Comparison of ENCODE assay signal across 10 cellular contexts in the genomic region with DNA sequence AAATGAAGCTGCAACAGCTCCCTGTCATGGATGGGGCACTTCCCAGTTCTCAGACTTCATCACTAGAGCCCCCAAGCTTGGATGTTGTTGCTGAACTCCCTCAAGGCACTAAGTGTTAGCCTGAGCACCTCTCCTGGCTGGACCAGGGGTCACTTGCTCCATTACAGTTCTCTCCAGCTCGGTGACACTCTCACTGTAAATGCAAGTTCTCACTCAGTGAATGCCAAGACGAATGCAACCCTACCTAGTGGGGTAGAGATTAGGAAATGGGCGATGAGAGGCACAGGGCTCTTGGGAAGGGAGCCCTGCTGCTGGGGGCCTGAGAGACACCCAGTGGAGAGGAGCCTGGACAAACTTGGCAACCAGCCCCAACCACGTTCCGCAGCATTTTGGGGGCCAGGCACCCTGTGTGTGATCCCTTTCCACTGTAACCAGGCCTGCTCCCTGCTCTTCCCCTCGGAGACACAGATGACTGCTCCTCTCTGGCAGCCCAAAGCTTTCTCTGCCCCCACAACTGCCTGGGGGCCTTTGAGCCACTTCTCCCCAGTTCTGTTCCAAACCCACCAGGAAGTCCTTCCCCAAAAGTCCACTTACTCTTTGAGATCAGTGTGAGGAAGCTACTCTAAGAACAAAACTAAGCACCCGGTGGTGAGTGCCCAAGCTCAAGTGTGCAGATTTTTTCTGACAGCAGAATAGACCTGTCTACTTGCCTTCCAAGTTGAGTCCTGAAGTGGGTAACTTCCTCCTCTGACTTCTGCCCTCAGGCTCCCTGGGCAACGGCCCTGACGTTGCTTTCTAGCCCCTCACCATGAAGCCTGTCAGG. TPM values are rescaled to one million over a fixed set of nuclear protein-coding genes. Genes with fewer than 3 reads are reported as not detected.
DNase-seq lines count a peak whose midpoint lies in the region; ATAC-seq and TF ChIP-seq lines count a peak whose summit lies in the region.
"Had no signal": no experiment of that assay in that cellular context is flagged by ENCODE, and none has a peak within 500 bp of the region (broad histone marks: within the 10 kb centered on the region; RNA-seq: fewer than 3 reads in every experiment).

No MANE protein-coding gene starts in this region.

- H3K4me1 ChIP-seq in GM23248 (ENCODE audit: insufficient read depth) (peaks cover 57% of the 10 kb centered on the region), OCI-LY7 (ENCODE audit: insufficient read depth, low read length, poor library complexity, severe bottlenecking) (peaks cover 99% of the 10 kb centered on the region)

- H3K9me2 ChIP-seq in GM23248 (ENCODE audit: insufficient read depth) = no peaks in the 10 kb centered on the region
- H3K9me2 ChIP-seq in OCI-LY7 (ENCODE audit: insufficient read depth, low read length) = no peaks in the 10 kb centered on the region

- peak overlapping the region; percentile 70 for H3K27ac Mint-ChIP-seq in stimulated activated naive B cell treated with anti-CD40 and anti-IgM and Interleukin-4, amounts not matched to agents 10 μg/mL and 1 μg/mL and 100 μg/mL, for 72 hours

- DNase-seq in GM23248 (no peak), OCI-LY7 (ENCODE audit: low spot score) (peak; percentile 78), left ventricle myocardium superior (no peak), DMS114 treated with DMSO at 0.1 percent for 48 hours (lab: John Stamatoyannopoulos, UW; ENCODE audit: unreplicated experiment) (no peak)
- no peak for DNase-seq in stimulated activated naive B cell treated with anti-CD40 and anti-IgM and Interleukin-4, amounts not matched to agents 10 μg/mL and 1 μg/mL and 100 μg/mL, for 72 hours
- DNase-seq: stimulated activated CD4-positive, alpha-beta T cell treated with anti-CD3 and anti-CD28 coated beads, Interleukin-1b, Interleukin-23, amount 100 ng/mL, for 48 hours had no signal

- H4K20me1 ChIP-seq in GM23248 (ENCODE audit: insufficient read depth) (no peaks in the 10 kb centered on the region), OCI-LY7 (ENCODE audit: insufficient read depth, low read length) (no peaks in the 10 kb centered on the region)

- peaks cover 67 to 86% of the 10 kb centered on the region in 2 donors for H3K4me1 Mint-ChIP-seq in stimulated activated naive B cell treated with anti-CD40 and anti-IgM and Interleukin-4, amounts not matched to agents 10 μg/mL and 1 μg/mL and 100 μg/mL, for 72 hours

- no peaks in the 10 kb centered on the region for H3K27me3 Mint-ChIP-seq in stimulated activated naive B cell treated with anti-CD40 and anti-IgM and Interleukin-4, amounts not matched to agents 10 μg/mL and 1 μg/mL and 100 μg/mL, for 72 hours

- H3K4me3 ChIP-seq in GM23248 (no peak overlapping the region), OCI-LY7 (ENCODE audit: low read depth, low read length, poor library complexity, severe bottlenecking) (peak overlapping the region; percentile 41)

- in situ Hi-C loops in GM23248 (cut with MboI) = no loop called here

- H2AFZ ChIP-seq in GM23248 (no peak overlapping the region), OCI-LY7 (ENCODE audit: low read length) (no peak overlapping the region)

- no peaks in the 10 kb centered on the region for H3K9me3 ChIP-seq in GM23248 (ENCODE audit: low read depth)
- 0 out of 2 replicates have a peak, but pooled peaks cover 4% of the 10 kb centered on the region for H3K9me3 ChIP-seq in OCI-LY7 (ENCODE audit: low read length)

- CTCF ChIA-PET in OCI-LY7 (lab: Charles Lee; ENCODE audit: unreplicated experiment) = interaction anchor here (0.9 to 1.9 kb wide), 2 partner anchors 25 to 69 kb away, joined by 3 to 5 read pairs; no protein-coding TSS in a partner anchor

- H3K4me2 ChIP-seq in GM23248 (ENCODE audit: unreplicated experiment) (no peak overlapping the region), OCI-LY7 (ENCODE audit: low read length) (peak overlapping the region; percentile 72)

- peaks cover 83% of the 10 kb centered on the region for H3F3A ChIP-seq in GM23248 (ENCODE audit: insufficient read depth)

- TF ChIP-seq CTCF in OCI-LY7 (conservative IDR thresholded peaks at IDR 0.05; ENCODE audit: low read length) = no peak

- H3K9me3 Mint-ChIP-seq in stimulated activated naive B cell treated with anti-CD40 and anti-IgM and Interleukin-4, amounts not matched to agents 10 μg/mL and 1 μg/mL and 100 μg/mL, for 72 hours = peaks cover 0 to 2% of the 10 kb centered on the region in 2 donors

- intact Hi-C loops in OCI-LY7 (cut with micrococcal nuclease; ENCODE audit: unreplicated experiment) (loop anchor here (1.0 kb wide), 2 partner anchors 8 to 23 kb away; a partner anchor contains a TSS), left ventricle myocardium superior (cut with micrococcal nuclease) (no loop called here)

- H3K79me2 ChIP-seq in GM23248 (ENCODE audit: insufficient read depth) (peaks cover 37% of the 10 kb centered on the region), OCI-LY7 (ENCODE audit: insufficient read depth, low read depth, low read length) (peaks cover 43% of the 10 kb centered on the region; the same call in 1 of the 2 replicates)

- ATAC-seq in left ventricle myocardium superior (peak; percentile 13), GM18868 (IDR thresholded peaks at IDR 0.05; ENCODE audit: unreplicated experiment) (no peak), GM21723 (IDR thresholded peaks at IDR 0.05; ENCODE audit: unreplicated experiment) (no peak), HG02970 (IDR thresholded peaks at IDR 0.05; ENCODE audit: low FRiP score, unreplicated experiment) (no peak)
- ATAC-seq in stimulated activated naive B cell treated with anti-CD40 and anti-IgM and Interleukin-4, amounts not matched to agents 10 μg/mL and 1 μg/mL and 100 μg/mL, for 72 hours (replicated peaks) = peak; percentile 49 to 58
- ATAC-seq: esophagus mucosa had no signal

- no TSS peak for BruUV-seq in OCI-LY7 (replicated peaks; lab: Mats Ljungman, UMichigan)

- H3K27ac ChIP-seq in GM23248 = peak overlapping the region; percentile 21
- H3K27ac ChIP-seq in OCI-LY7 (ENCODE audit: low read depth, low read length, poor library complexity, severe bottlenecking) = peak overlapping the region; percentile 99

- H3K4me3 Mint-ChIP-seq in stimulated activated naive B cell treated with anti-CD40 and anti-IgM and Interleukin-4, amounts not matched to agents 10 μg/mL and 1 μg/mL and 100 μg/mL, for 72 hours = peak overlapping the region; percentile 1 to 63

- H3K36me3 Mint-ChIP-seq in stimulated activated naive B cell treated with anti-CD40 and anti-IgM and Interleukin-4, amounts not matched to agents 10 μg/mL and 1 μg/mL and 100 μg/mL, for 72 hours = peaks cover 8 to 40% of the 10 kb centered on the region in 2 donors

- POLR2A ChIA-PET in OCI-LY7 (lab: Charles Lee) = interaction anchor here (0.6 to 17.7 kb wide), 9 partner anchors 9 to 76 kb away, joined by 3 to 330 read pairs (median 27); a partner anchor contains a TSS

- H3K9ac ChIP-seq in GM23248 = no peak overlapping the region

- H3K36me3 ChIP-seq in GM23248 (ENCODE audit: low read depth) (peaks cover 38% of the 10 kb centered on the region), OCI-LY7 (ENCODE audit: insufficient read depth, low read length) (peaks cover 53% of the 10 kb centered on the region)

- 62 to 69% methylated on average over 9 of the region's 9 CpGs for WGBS in GM23248 (ENCODE audit: low coverage in 1 of 2, low lambda C conversion rate in 2 of 2, missing lambda C conversion rate in 2 of 2), 2 experiments

- no peaks in the 10 kb centered on the region for H3K27me3 ChIP-seq in GM23248 (replicated peaks; ENCODE audit: insufficient read depth)

RNA-seq across cellular contexts. Expression of a gene that starts 8.0 kb away (rescaled TPM):
- total RNA-seq in GM23248 (2014; rRNA removed; shearing (Covaris generic)) = 4.4 and 6.1 TPM in 2 replicates
- 6.2 and 6.7 TPM in 2 replicates for polyA plus RNA-seq in GM23248 (2016; fragmentation: Nextera tagmentation; extraction: Ambion mirVana)
- total RNA-seq in OCI-LY7 (2014; rRNA removed; shearing (Covaris generic)) = 16.9 and 20.0 TPM in 2 replicates
- 21.0 and 25.3 TPM in 2 replicates for total RNA-seq in OCI-LY7 (2022)
- 4.1 TPM for total RNA-seq in left ventricle myocardium superior

RNA-seq across cellular contexts. Expression of a gene that starts 43.8 kb away (rescaled TPM):
- 58.6 and 93.2 TPM in 2 replicates for total RNA-seq in GM23248 (2014; rRNA removed; shearing (Covaris generic))
- polyA plus RNA-seq in GM23248 (2016; fragmentation: Nextera tagmentation; extraction: Ambion mirVana) = 55.5 and 58.1 TPM in 2 replicates
- not detected in 2 replicates for total RNA-seq in OCI-LY7 (2014; rRNA removed; shearing (Covaris generic))
- total RNA-seq in OCI-LY7 (2022) (not detected in 2 replicates), left ventricle myocardium superior (1.4 TPM)

Comparison
In these comparisons a context has a peak if more than half of its experiments do, and no peak if none do; other contexts are left out.
1. ATAC-seq: peak in left ventricle myocardium superior (single experiment) and stimulated activated naive B cell treated with anti-CD40 and anti-IgM and Interleukin-4, amounts not matched to agents 10 μg/mL and 1 μg/mL and 100 μg/mL, for 72 hours (2 of 2); none in GM18868 (single experiment), GM21723 (single experiment) and HG02970 (single experiment).
2. RNA of a gene that starts 43.8 kb away (total RNA-seq): 58.6 to 93.2 TPM in GM23248; 1.4 TPM in left ventricle myocardium superior (single experiment) and not detected in OCI-LY7; every median in the first group is over 10 times any median in the second.